13 cellular contexts compared by ENCODE assay signal in genomic region chr11:67347964-67348749, GRCh38. TPM values are rescaled to one million over a fixed set of nuclear protein-coding genes. Genes with fewer than 3 reads are reported as not detected.
DNase-seq lines count a peak whose midpoint lies in the region; ATAC-seq, FAIRE-seq and TF ChIP-seq lines count a peak whose summit lies in the region.
"Had no signal": no experiment of that assay in that cellular context is flagged by ENCODE, and none has a peak within 500 bp of the region (broad histone marks: within the 10 kb centered on the region; RNA-seq: fewer than 3 reads in every experiment).

No MANE protein-coding gene starts in this region.

- CTCF ChIA-PET in K562 (lab: Yijun Ruan, JAX; ENCODE audit: low intra/inter-chr PET ratio), result interaction anchor here (0.6 kb wide), 1 partner anchor 59 kb away, joined by 3 read pairs; no protein-coding TSS in a partner anchor

- no peak overlapping the region for H3K4me3 ChIP-seq in K562

- no peak for TF ChIP-seq POLR2A in K562 (conservative IDR thresholded peaks at IDR 0.05)

- peak overlapping the region; percentile 61 for H3K4me2 ChIP-seq in K562 (ENCODE audit: insufficient read depth, low read length)

- H3K79me2 ChIP-seq in K562 (ENCODE audit: control insufficient read depth, insufficient read depth, low read length), result peaks cover 8% of the 10 kb centered on the region

- H3K9ac ChIP-seq in K562 (ENCODE audit: insufficient read depth in 1 of 2, low read depth in 2 of 2, low read length in 2 of 2), result peak overlapping the region; percentile 6 to 66; a peak in 2 of 4 replicates

- no TSS peak for BruUV-seq in K562 (replicated peaks; lab: Mats Ljungman, UMichigan)

- no peaks in the 10 kb centered on the region for H3K27me3 Mint-ChIP-seq in stimulated activated naive CD8-positive, alpha-beta T cell treated with anti-CD3 and anti-CD28 coated beads, Interleukin-15, Interleukin-2, amounts not matched to agents 100 ng/mL and 50 ng/mL, for 24 hours
- H3K27me3 Mint-ChIP-seq in type B pancreatic cell, result no peaks in the 10 kb centered on the region
- H3K27me3 Mint-ChIP-seq in immature natural killer cell (ENCODE audit: low read depth in 3 of 3), result peaks cover 5 to 9% (median 9%) of the 10 kb centered on the region in 3 donors
- H3K27me3 Mint-ChIP-seq: activated CD4-positive, alpha-beta T cell treated with anti-CD3 and anti-CD28 coated beads for 36 hours; effector memory CD8-positive, alpha-beta T cell had no signal

- H3K9me1 ChIP-seq in K562 (ENCODE audit: control insufficient read depth, insufficient read depth, low read length), result no peaks in the 10 kb centered on the region

- 16% methylated on average over 11 of the region's 11 CpGs for WGBS in K562 (ENCODE audit: insufficient coverage, low coverage, missing lambda C conversion rate)

- DNase-seq in stimulated activated naive CD8-positive, alpha-beta T cell treated with anti-CD3 and anti-CD28 coated beads, Interleukin-15, Interleukin-2, amounts not matched to agents 100 U/mL and 50 U/mL, for 24 hours, result no peak
- peak; percentile 40 to 81 (median 53) for DNase-seq in K562 (ENCODE audit: extremely low read depth in 1 of 4, low spot score in 3 of 4)
- DNase-seq in type B pancreatic cell (ENCODE audit: extremely low spot score, unreplicated experiment), result no peak
- no peak for DNase-seq in immature natural killer cell
- DNase-seq: activated CD4-positive, alpha-beta T cell treated with anti-CD3 and anti-CD28 coated beads for 36 hours; activated naive CD4-positive, alpha-beta T cell treated with anti-CD3 and anti-CD28 coated beads for 36 hours; effector memory CD8-positive, alpha-beta T cell; islet precursor cell; nucleus accumbens; stimulated activated CD4-positive, alpha-beta T cell treated with anti-CD3 and anti-CD28 coated beads, Interleukin-1b, Interleukin-23, amount 100 ng/mL, for 48 hours had no signal

- peak; percentile 75 for FAIRE-seq in K562 (lab: Jason Lieb, UNC)

- H3K36me3 Mint-ChIP-seq in stimulated activated naive CD8-positive, alpha-beta T cell treated with anti-CD3 and anti-CD28 coated beads, Interleukin-15, Interleukin-2, amounts not matched to agents 100 ng/mL and 50 ng/mL, for 24 hours (ENCODE audit: low read depth), result no peaks in the 10 kb centered on the region
- no peaks in the 10 kb centered on the region for H3K36me3 Mint-ChIP-seq in type B pancreatic cell
- H3K36me3 Mint-ChIP-seq in immature natural killer cell, result no peaks in the 10 kb centered on the region

- intact Hi-C loops in K562 (cut with micrococcal nuclease), result no loop called here

- H3K27ac ChIP-seq in K562 (ENCODE audit: extremely low read depth, low read depth, low read length), result no peak overlapping the region

- H3K27me3 ChIP-seq in K562 (ENCODE audit: control insufficient read depth in 2 of 2, insufficient read depth in 2 of 2, low read length in 2 of 2), result no peaks in the 10 kb centered on the region

- peaks cover 29 to 39% of the 10 kb centered on the region in 2 experiments; a peak in 4 of 5 replicates for H3K4me1 ChIP-seq in K562 (replicated peaks in 1 of 2; ENCODE audit: control insufficient read depth in 2 of 2, insufficient read depth in 2 of 2, low read length in 2 of 2)

- H3K9me3 Mint-ChIP-seq in stimulated activated naive CD8-positive, alpha-beta T cell treated with anti-CD3 and anti-CD28 coated beads, Interleukin-15, Interleukin-2, amounts not matched to agents 100 ng/mL and 50 ng/mL, for 24 hours, result no peaks in the 10 kb centered on the region
- H3K9me3 Mint-ChIP-seq in type B pancreatic cell (no peaks in the 10 kb centered on the region), immature natural killer cell (no peaks in the 10 kb centered on the region)
- H3K9me3 Mint-ChIP-seq: activated naive CD4-positive, alpha-beta T cell treated with anti-CD3 and anti-CD28 coated beads for 36 hours; effector memory CD8-positive, alpha-beta T cell had no signal

- H3K27ac Mint-ChIP-seq in stimulated activated naive CD8-positive, alpha-beta T cell treated with anti-CD3 and anti-CD28 coated beads, Interleukin-15, Interleukin-2, amounts not matched to agents 100 ng/mL and 50 ng/mL, for 24 hours, result peak overlapping the region; percentile 46
- H3K27ac Mint-ChIP-seq in type B pancreatic cell, result peak overlapping the region; percentile 67
- H3K27ac Mint-ChIP-seq in immature natural killer cell, result peak overlapping the region in 1 of 6 donors; percentile 57
- H3K27ac Mint-ChIP-seq: activated CD4-positive, alpha-beta T cell treated with anti-CD3 and anti-CD28 coated beads for 36 hours; activated naive CD4-positive, alpha-beta T cell treated with anti-CD3 and anti-CD28 coated beads for 36 hours had no signal

- TF ChIP-seq RAD21 in K562 (CRISPR knock-in tag; conservative IDR thresholded peaks at IDR 0.05 in 1 of 2, IDR thresholded peaks at IDR 0.05 in 1 of 2), result no peak

- no peak overlapping the region for H2AFZ ChIP-seq in K562 (ENCODE audit: low read depth, low read length)

- H4K20me1 ChIP-seq in K562 (replicated peaks; ENCODE audit: control insufficient read depth, insufficient read depth, low read length), result no peaks in the 10 kb centered on the region; the same call in 1 of the 2 replicates

- in situ Hi-C loops in K562 (cut with MboI), result no loop called here

- no peak overlapping the region for H3K4me3 Mint-ChIP-seq in stimulated activated naive CD8-positive, alpha-beta T cell treated with anti-CD3 and anti-CD28 coated beads, Interleukin-15, Interleukin-2, amounts not matched to agents 100 ng/mL and 50 ng/mL, for 24 hours
- no peak overlapping the region for H3K4me3 Mint-ChIP-seq in type B pancreatic cell
- H3K4me3 Mint-ChIP-seq in immature natural killer cell, result no peak overlapping the region
- H3K4me3 Mint-ChIP-seq: activated CD4-positive, alpha-beta T cell treated with anti-CD3 and anti-CD28 coated beads for 36 hours; activated naive CD4-positive, alpha-beta T cell treated with anti-CD3 and anti-CD28 coated beads for 36 hours; effector memory CD8-positive, alpha-beta T cell had no signal

- H3K4me1 Mint-ChIP-seq in stimulated activated naive CD8-positive, alpha-beta T cell treated with anti-CD3 and anti-CD28 coated beads, Interleukin-15, Interleukin-2, amounts not matched to agents 100 ng/mL and 50 ng/mL, for 24 hours (ENCODE audit: low read depth), result peaks cover 65% of the 10 kb centered on the region
- H3K4me1 Mint-ChIP-seq in type B pancreatic cell (ENCODE audit: unreplicated experiment), result peaks cover 22% of the 10 kb centered on the region
- H3K4me1 Mint-ChIP-seq in immature natural killer cell, result peaks cover 21% of the 10 kb centered on the region in 2 donors

- no peaks in the 10 kb centered on the region for H3K9me3 ChIP-seq in K562 (replicated peaks; ENCODE audit: control insufficient read depth, insufficient read depth, low read depth, low read length)

- TF ChIP-seq CTCF in K562 (IDR thresholded peaks at IDR 0.05 in 2 of 3, conservative IDR thresholded peaks at IDR 0.05 in 1 of 3; ENCODE audit: insufficient read depth in 2 of 3, low read depth in 1 of 3, low read length in 3 of 3) (no peak), type B pancreatic cell (conservative IDR thresholded peaks at IDR 0.05) (no peak)

- POLR2A ChIA-PET in K562 (lab: Yijun Ruan, JAX), result interaction anchor here (0.6 kb wide), 1 partner anchor 9 kb away, joined by 3 read pairs; no protein-coding TSS in a partner anchor

- peak; percentile 93 for TF ChIP-seq EP300 in K562 (IDR thresholded peaks at IDR 0.05; ENCODE audit: low read length)

- H3K36me3 ChIP-seq in K562 (ENCODE audit: control insufficient read depth, insufficient read depth, low read length), result peaks cover 4% of the 10 kb centered on the region; the same call in 1 of the 3 replicates

- no peak for ATAC-seq in stimulated activated naive CD8-positive, alpha-beta T cell treated with anti-CD3 and anti-CD28 coated beads, Interleukin-15, Interleukin-2, amounts not matched to agents 100 U/mL and 50 U/mL, for 24 hours
- ATAC-seq in K562 (peak; percentile 14), GM21723 (IDR thresholded peaks at IDR 0.05; ENCODE audit: unreplicated experiment) (no peak)
- ATAC-seq: activated CD4-positive, alpha-beta T cell treated with anti-CD3 and anti-CD28 coated beads for 36 hours; effector memory CD8-positive, alpha-beta T cell; Panc1 had no signal

RNA-seq across cellular contexts. Expression of gene POLD4, which starts 5.2 kb away (rescaled TPM):
- 26.2 and 67.4 TPM in 2 replicates for total RNA-seq in K562 (2011; cell fraction: chromatin; rRNA removed; ENCODE audit: low replicate concordance)
- 64.6 and 81.5 TPM in 2 replicates for total RNA-seq in K562 (2011; cell fraction: nucleolus; rRNA removed)
- total RNA-seq in K562 (2011; cell fraction: nucleoplasm; rRNA removed), result 46.1 and 55.9 TPM in 2 replicates
- total RNA-seq in K562 (2014; rRNA removed), result 53.6 and 56.2 TPM in 2 replicates
- 8.3 and 9.9 TPM in 2 replicates for total RNA-seq in K562 (2014; rRNA removed; fragmentation: Illumina TruSeq; extraction: Trizol)
- total RNA-seq in K562 (2015; rRNA removed; fragmentation: Illumina TruSeq; extraction: Trizol), result 18.3 and 18.7 TPM in 2 replicates
- 32.7 and 42.1 TPM in 2 replicates for total RNA-seq in K562 (2021)
- 39.4 and 42.2 TPM in 2 replicates for polyA plus RNA-seq in K562 (2011; rRNA removed)
- 73.0 and 175 TPM in 2 replicates for polyA plus RNA-seq in K562 (2011; cell fraction: cytosol; rRNA removed)
- 55.9 and 110 TPM in 2 replicates for polyA plus RNA-seq in K562 (2011; cell fraction: nucleus; rRNA removed)
- 66.3 and 137 TPM in 2 replicates for polyA plus RNA-seq in K562 (2012)
- 10.6 and 25.7 TPM in 2 replicates for polyA plus RNA-seq in K562 (2014; fragmentation: Illumina TruSeq; extraction: Trizol)
- polyA plus RNA-seq in K562 (2014; fragmentation: Nextera tagmentation; extraction: Ambion mirVana), result 1 to 10 TPM; 5.8 to 6.1 TPM
- polyA plus RNA-seq in K562 (2014; rRNA removed), result 64.5 and 69.7 TPM in 2 replicates
- 6.7 and 10.2 TPM in 2 replicates for polyA minus RNA-seq in K562 (2011; rRNA and poly(A)+ RNA removed)
- 21.3 and 21.8 TPM in 2 replicates for polyA minus RNA-seq in K562 (2011; cell fraction: cytosol; rRNA and poly(A)+ RNA removed)
- 27.2 and 29.6 TPM in 2 replicates for polyA minus RNA-seq in K562 (2011; cell fraction: nucleus; rRNA and poly(A)+ RNA removed)
- 15.0 and 29.4 TPM in 2 replicates for total RNA-seq in type B pancreatic cell (ENCODE audit: low replicate concordance)
- polyA plus RNA-seq in immature natural killer cell, result 100 to 1,000 TPM in 2 of 3 donors, 10 to 100 TPM in 1; 86.1 to 131 (median 118) TPM

RNA-seq across cellular contexts. Expression of gene CLCF1, which starts 25.2 kb away (rescaled TPM):
- total RNA-seq in K562 (2011; cell fraction: chromatin; rRNA removed; ENCODE audit: low replicate concordance), result 4.3 and 8.4 TPM in 2 replicates
- total RNA-seq in K562 (2011; cell fraction: nucleolus; rRNA removed), result 3.4 and 5.3 TPM in 2 replicates
- 3.7 and 8.0 TPM in 2 replicates for total RNA-seq in K562 (2011; cell fraction: nucleoplasm; rRNA removed)
- total RNA-seq in K562 (2014; rRNA removed) (2.4 and 3.2 TPM in 2 replicates), K562 (2014; rRNA removed; fragmentation: Illumina TruSeq; extraction: Trizol) (1.1 and 1.2 TPM in 2 replicates), K562 (2015; rRNA removed; fragmentation: Illumina TruSeq; extraction: Trizol) (1.9 and 2.0 TPM in 2 replicates), K562 (2021) (3.6 and 4.3 TPM in 2 replicates), type B pancreatic cell (ENCODE audit: low replicate concordance) (3.2 and 6.7 TPM in 2 replicates)
- polyA plus RNA-seq in K562 (2011; rRNA removed) (3.0 and 4.1 TPM in 2 replicates), K562 (2014; fragmentation: Illumina TruSeq; extraction: Trizol) (3.1 and 3.6 TPM in 2 replicates), K562 (2014; fragmentation: Nextera tagmentation; extraction: Ambion mirVana) (under 1 TPM; 0.49 to 0.80 TPM), K562 (2014; rRNA removed) (3.8 and 5.8 TPM in 2 replicates), immature natural killer cell (1 to 10 TPM in 1 of 3 donors, under 1 TPM in 1, not detected in 1; 0.34 to 2.2 TPM)
- 5.7 and 8.8 TPM in 2 replicates for polyA plus RNA-seq in K562 (2011; cell fraction: cytosol; rRNA removed)
- polyA plus RNA-seq in K562 (2011; cell fraction: nucleus; rRNA removed), result 9.3 and 20.8 TPM in 2 replicates
- 2.9 and 5.3 TPM in 2 replicates for polyA plus RNA-seq in K562 (2012)
- polyA minus RNA-seq in K562 (2011; rRNA and poly(A)+ RNA removed), result 0.78 and 2.1 TPM in 2 replicates
- polyA minus RNA-seq in K562 (2011; cell fraction: cytosol; rRNA and poly(A)+ RNA removed), result 2.4 and 4.2 TPM in 2 replicates
- polyA minus RNA-seq in K562 (2011; cell fraction: nucleus; rRNA and poly(A)+ RNA removed), result 1.7 and 1.8 TPM in 2 replicates
- total RNA-seq: activated naive CD4-positive, alpha-beta T cell treated with anti-CD3 and anti-CD28 coated beads for 36 hours had no signal

RNA-seq across cellular contexts. Expression of gene RAD9A, which starts 43.6 kb away (rescaled TPM):
- total RNA-seq in K562 (2011; cell fraction: chromatin; rRNA removed; ENCODE audit: low replicate concordance), result 59.7 and 169 TPM in 2 replicates
- 116 and 126 TPM in 2 replicates for total RNA-seq in K562 (2011; cell fraction: nucleolus; rRNA removed)
- total RNA-seq in K562 (2011; cell fraction: nucleoplasm; rRNA removed), result 63.0 and 77.4 TPM in 2 replicates
- total RNA-seq in K562 (2014; rRNA removed) (17.1 and 25.1 TPM in 2 replicates), K562 (2014; rRNA removed; fragmentation: Illumina TruSeq; extraction: Trizol) (5.7 and 6.7 TPM in 2 replicates), K562 (2015; rRNA removed; fragmentation: Illumina TruSeq; extraction: Trizol) (15.3 and 16.1 TPM in 2 replicates), K562 (2021) (33.3 and 41.2 TPM in 2 replicates), type B pancreatic cell (ENCODE audit: low replicate concordance) (29.5 and 41.2 TPM in 2 replicates)
- polyA plus RNA-seq in K562 (2011; rRNA removed) (16.0 and 30.7 TPM in 2 replicates), K562 (2014; fragmentation: Illumina TruSeq; extraction: Trizol) (27.3 and 29.2 TPM in 2 replicates), K562 (2014; fragmentation: Nextera tagmentation; extraction: Ambion mirVana) (1 to 10 TPM; 1.4 to 1.5 TPM), K562 (2014; rRNA removed) (35.9 and 39.7 TPM in 2 replicates), immature natural killer cell (10 to 100 TPM; 10.2 to 12.8 (median 11.6) TPM)
- polyA plus RNA-seq in K562 (2011; cell fraction: cytosol; rRNA removed), result 23.8 and 34.6 TPM in 2 replicates
- polyA plus RNA-seq in K562 (2011; cell fraction: nucleus; rRNA removed), result 98.1 and 127 TPM in 2 replicates
- 33.0 and 38.6 TPM in 2 replicates for polyA plus RNA-seq in K562 (2012)
- polyA minus RNA-seq in K562 (2011; rRNA and poly(A)+ RNA removed), result 5.2 and 7.3 TPM in 2 replicates
- polyA minus RNA-seq in K562 (2011; cell fraction: cytosol; rRNA and poly(A)+ RNA removed), result 15.1 and 20.2 TPM in 2 replicates
- polyA minus RNA-seq in K562 (2011; cell fraction: nucleus; rRNA and poly(A)+ RNA removed), result 22.5 and 24.4 TPM in 2 replicates

RNA-seq across cellular contexts. Expression of gene SSH3, which starts 44.8 kb away (rescaled TPM):
- 1.5 and 6.8 TPM in 2 replicates for total RNA-seq in K562 (2011; cell fraction: chromatin; rRNA removed; ENCODE audit: low replicate concordance)
- total RNA-seq in K562 (2011; cell fraction: nucleolus; rRNA removed), result 2.8 and 3.3 TPM in 2 replicates
- 0.92 and 1.3 TPM in 2 replicates for total RNA-seq in K562 (2011; cell fraction: nucleoplasm; rRNA removed)
- total RNA-seq in K562 (2014; rRNA removed) (0.12 and 0.27 TPM in 2 replicates), K562 (2014; rRNA removed; fragmentation: Illumina TruSeq; extraction: Trizol) (not detected in 2 replicates), K562 (2015; rRNA removed; fragmentation: Illumina TruSeq; extraction: Trizol) (0.14 and 0.68 TPM in 2 replicates), K562 (2021) (1.0 and 1.5 TPM in 2 replicates), type B pancreatic cell (ENCODE audit: low replicate concordance) (32.0 and 40.9 TPM in 2 replicates)
- polyA plus RNA-seq in K562 (2011; rRNA removed) (0.07 and 0.88 TPM in 2 replicates), K562 (2014; fragmentation: Illumina TruSeq; extraction: Trizol) (0.19 and 0.24 TPM in 2 replicates), K562 (2014; fragmentation: Nextera tagmentation; extraction: Ambion mirVana) (not detected), K562 (2014; rRNA removed) (0.24 and 0.90 TPM in 2 replicates), immature natural killer cell (1 to 10 TPM; 1.1 to 4.8 (median 2.3) TPM)
- 0.12 and 0.39 TPM in 2 replicates for polyA plus RNA-seq in K562 (2011; cell fraction: cytosol; rRNA removed)
- 1.3 and 3.4 TPM in 2 replicates for polyA plus RNA-seq in K562 (2011; cell fraction: nucleus; rRNA removed)
- 1.3 and 1.4 TPM in 2 replicates for polyA plus RNA-seq in K562 (2012)
- polyA minus RNA-seq in K562 (2011; rRNA and poly(A)+ RNA removed), result 0.09 TPM in 1 of 2 replicates, not detected in the other
- 0.48 TPM in 1 of 2 replicates, not detected in the other for polyA minus RNA-seq in K562 (2011; cell fraction: cytosol; rRNA and poly(A)+ RNA removed)
- 0.89 and 1.5 TPM in 2 replicates for polyA minus RNA-seq in K562 (2011; cell fraction: nucleus; rRNA and poly(A)+ RNA removed)

RNA-seq across cellular contexts. Expression of gene PPP1CA, which starts 53.5 kb away (rescaled TPM):
- 37.0 and 127 TPM in 2 replicates for total RNA-seq in K562 (2011; cell fraction: chromatin; rRNA removed; ENCODE audit: low replicate concordance)
- 133 and 148 TPM in 2 replicates for total RNA-seq in K562 (2011; cell fraction: nucleolus; rRNA removed)
- total RNA-seq in K562 (2011; cell fraction: nucleoplasm; rRNA removed), result 56.8 and 75.5 TPM in 2 replicates
- 228 and 302 TPM in 2 replicates for total RNA-seq in K562 (2014; rRNA removed)
- total RNA-seq in K562 (2014; rRNA removed; fragmentation: Illumina TruSeq; extraction: Trizol), result 104 and 122 TPM in 2 replicates
- total RNA-seq in K562 (2015; rRNA removed; fragmentation: Illumina TruSeq; extraction: Trizol), result 188 and 200 TPM in 2 replicates
- 235 and 242 TPM in 2 replicates for total RNA-seq in K562 (2021)
- 167 and 176 TPM in 2 replicates for polyA plus RNA-seq in K562 (2011; rRNA removed)
- polyA plus RNA-seq in K562 (2011; cell fraction: cytosol; rRNA removed), result 324 and 501 TPM in 2 replicates
- polyA plus RNA-seq in K562 (2011; cell fraction: nucleus; rRNA removed), result 128 and 201 TPM in 2 replicates
- 225 and 287 TPM in 2 replicates for polyA plus RNA-seq in K562 (2012)
- polyA plus RNA-seq in K562 (2014; fragmentation: Illumina TruSeq; extraction: Trizol), result 205 and 253 TPM in 2 replicates
- 10 to 100 TPM; 18.2 to 51.4 TPM for polyA plus RNA-seq in K562 (2014; fragmentation: Nextera tagmentation; extraction: Ambion mirVana)
- 191 and 208 TPM in 2 replicates for polyA plus RNA-seq in K562 (2014; rRNA removed)
- polyA minus RNA-seq in K562 (2011; rRNA and poly(A)+ RNA removed), result 80.8 and 116 TPM in 2 replicates
- polyA minus RNA-seq in K562 (2011; cell fraction: cytosol; rRNA and poly(A)+ RNA removed), result 120 and 127 TPM in 2 replicates
- 44.8 and 70.1 TPM in 2 replicates for polyA minus RNA-seq in K562 (2011; cell fraction: nucleus; rRNA and poly(A)+ RNA removed)
- 137 TPM in 2 replicates for total RNA-seq in type B pancreatic cell (ENCODE audit: low replicate concordance)
- polyA plus RNA-seq in immature natural killer cell, result 1,000 to 10,000 TPM in 1 of 3 donors, 100 to 1,000 TPM in 2; 830 to 1,276 (median 950) TPM

Comparison
In these comparisons a context has a peak if more than half of its experiments do, and no peak if none do; other contexts are left out.
1. DNase-seq: peak in K562 (4 of 4); none in stimulated activated naive CD8-positive, alpha-beta T cell treated with anti-CD3 and anti-CD28 coated beads, Interleukin-15, Interleukin-2, amounts not matched to agents 100 U/mL and 50 U/mL, for 24 hours (single experiment), type B pancreatic cell (single experiment) and immature natural killer cell (0 of 3).